In the genomic region with DNA sequence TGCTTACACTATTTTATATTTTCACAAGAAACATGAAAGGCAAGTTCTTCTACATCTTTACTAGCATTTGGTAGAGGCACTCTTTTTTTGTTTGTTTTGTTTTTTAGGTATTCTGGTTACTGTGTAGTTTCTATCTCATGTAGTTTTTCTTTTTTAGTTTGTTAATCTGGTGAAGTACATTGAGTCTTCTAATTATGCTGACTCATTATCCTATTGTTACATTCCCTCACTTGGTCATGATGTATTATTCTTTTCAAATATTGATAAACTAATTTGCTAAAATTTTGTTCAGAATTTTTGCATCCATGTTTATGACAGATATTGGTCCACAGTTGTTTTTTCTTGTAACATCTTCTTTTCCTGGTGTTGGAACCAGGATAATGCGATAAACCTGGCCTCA, we compare ENCODE assay signal across 24 cellular contexts. TPM values are rescaled to one million over a fixed set of nuclear protein-coding genes. Genes with fewer than 3 reads are reported as not detected.
DNase-seq lines count a peak whose midpoint lies in the region; ATAC-seq, FAIRE-seq and TF ChIP-seq lines count a peak whose summit lies in the region.
"Had no signal": no experiment of that assay in that cellular context is flagged by ENCODE, and none has a peak within 500 bp of the region (broad histone marks: within the 10 kb centered on the region; RNA-seq: fewer than 3 reads in every experiment).

No MANE protein-coding gene starts in this region.

- H3K9me3 ChIP-seq in H1 (ENCODE audit: insufficient read depth in 2 of 2, low read depth in 1 of 2, low read length in 1 of 2): no peaks in the 10 kb centered on the region
- peaks cover 3% of the 10 kb centered on the region for H3K9me3 ChIP-seq in aorta (ENCODE audit: control insufficient read depth, low read length)
- H3K9me3 ChIP-seq: BE2C; BLaER1 treated with 17β-estradiol and CSF1 and Interleukin-3, amounts not matched to agents 10 nM and 100 nM had no signal

- no peak for TF ChIP-seq EP300 in H1 (IDR thresholded peaks at IDR 0.05; ENCODE audit: borderline replicate concordance in 1 of 2, low read depth in 2 of 2, low read length in 2 of 2)

- TF ChIP-seq CTCF in GM23338 (conservative IDR thresholded peaks at IDR 0.05; ENCODE audit: low read depth in 2 of 2): no peak
- no peak for TF ChIP-seq CTCF in H1 (IDR thresholded peaks at IDR 0.05; ENCODE audit: control extremely low read depth in 1 of 3, insufficient read depth in 1 of 3, low read depth in 1 of 3, low read length in 3 of 3)

- no peak overlapping the region for H4K5ac ChIP-seq in H1 (ENCODE audit: insufficient read length, low read depth, low read length)

- H3K9me2 ChIP-seq in GM23338 (ENCODE audit: insufficient read depth): no peaks in the 10 kb centered on the region

- no peak overlapping the region for H3K56ac ChIP-seq in H1 (replicated peaks; ENCODE audit: insufficient read length, low read depth, low read length)

- H3K4me2 ChIP-seq in GM23338: no peak overlapping the region
- H3K4me2 ChIP-seq in H1 (ENCODE audit: insufficient read depth in 1 of 2, low read depth in 2 of 2, low read length in 2 of 2): no peak overlapping the region
- H3K4me2 ChIP-seq: BLaER1 treated with 17β-estradiol and CSF1 and Interleukin-3, amounts not matched to agents 10 nM and 100 nM had no signal

- H3K27ac ChIP-seq in GM23338 (ENCODE audit: low read depth) (no peak overlapping the region), H1 (ENCODE audit: low read depth, low read length) (no peak overlapping the region), aorta (ENCODE audit: low read depth in 1 of 2, low read length in 2 of 2) (no peak overlapping the region)
- H3K27ac ChIP-seq: BLaER1 treated with 17β-estradiol and CSF1 and Interleukin-3, amounts not matched to agents 10 nM and 100 nM had no signal

- TF ChIP-seq RAD21 in H1 (IDR thresholded peaks at IDR 0.05 in 1 of 2, conservative IDR thresholded peaks at IDR 0.05 in 1 of 2; ENCODE audit: low read depth in 2 of 2, low read length in 2 of 2): no peak

- H3K18ac ChIP-seq in H1 (ENCODE audit: extremely low read depth, low read length): no peak overlapping the region

- no peak for TF ChIP-seq POLR2A in H1 (IDR thresholded peaks at IDR 0.05; ENCODE audit: control extremely low read depth in 1 of 2, low read depth in 2 of 2, low read length in 2 of 2)

- WGBS in H1 (ENCODE audit: extremely low coverage in 1 of 2, insufficient coverage in 1 of 2, insufficient read length in 1 of 2, insufficient replicate concordance in 2 of 2, low coverage in 1 of 2, low lambda C conversion rate in 2 of 2, missing lambda C conversion rate in 1 of 2), 2 experiments: 100% methylated on average over 1 of the region's 1 CpG; no CpG with 5 or more reads in 1 of the 2 experiments
- 98% methylated on average over 1 of the region's 1 CpG for WGBS in aorta, 2 donors

- H2BK5ac ChIP-seq in H1 (ENCODE audit: low read depth, low read length): no peak overlapping the region

- no peak overlapping the region for H3K9ac ChIP-seq in H1 (replicated peaks in 1 of 4; ENCODE audit: extremely low read depth in 1 of 4, low read depth in 3 of 4, low read length in 3 of 4)
- H3K9ac ChIP-seq: BLaER1 treated with 17β-estradiol and CSF1 and Interleukin-3, amounts not matched to agents 10 nM and 100 nM had no signal

- DNase-seq in GM23338 (ENCODE audit: low spot score): no peak
- peak; percentile 7 for DNase-seq in OCI-M1 (lab: John Stamatoyannopoulos, UW)
- DNase-seq in H1 (ENCODE audit: low read depth in 1 of 2, low spot score in 2 of 2): no peak
- no peak for DNase-seq in aorta
- no peak for DNase-seq in activated T-helper 1 cell treated with anti-CD3 and anti-CD28 coated beads, Interleukin-12 subunit alpha, Interleukin-12 subunit beta, Interleukin-2, Interleukin-4 antibody, amounts not matched to agents 30 ng/mL and 10 ng/mL and 1 ng/mL, durations not matched to agents 14 hours and 24 hours and 36 hours (ENCODE audit: low spot score)
- DNase-seq: AML-193; BE2C; CD4-positive, alpha-beta T cell; CD8-positive, alpha-beta memory T cell; DMS 273 treated with DMSO at 0.1 percent for 48 hours; DMS79; EL; GDM1; GOT3; H7; HCEC 1CT had no signal

- H2BK12ac ChIP-seq in H1 (ENCODE audit: low read depth, low read length): no peak overlapping the region

- H3K27ac Mint-ChIP-seq in GM23338: peak overlapping the region; percentile 64
- H3K27ac Mint-ChIP-seq in activated T-helper 1 cell treated with anti-CD3 and anti-CD28 coated beads, Interleukin-12 subunit alpha, Interleukin-12 subunit beta, Interleukin-2, Interleukin-4 antibody, amounts not matched to agents 30 ng/mL and 10 ng/mL and 1 ng/mL, durations not matched to agents 14 hours and 24 hours and 36 hours: no peak overlapping the region
- H3K27ac Mint-ChIP-seq: CD4-positive, alpha-beta T cell; CD8-positive, alpha-beta memory T cell had no signal

- H3K79me2 ChIP-seq in GM23338 (replicated peaks; ENCODE audit: insufficient read depth) (no peaks in the 10 kb centered on the region), H1 (ENCODE audit: control insufficient read depth in 1 of 2, insufficient read depth in 2 of 2, low read length in 2 of 2) (no peaks in the 10 kb centered on the region)

- H3K4me3 Mint-ChIP-seq in GM23338: no peak overlapping the region
- H3K4me3 Mint-ChIP-seq in activated T-helper 1 cell treated with anti-CD3 and anti-CD28 coated beads, Interleukin-12 subunit alpha, Interleukin-12 subunit beta, Interleukin-2, Interleukin-4 antibody, amounts not matched to agents 30 ng/mL and 10 ng/mL and 1 ng/mL, durations not matched to agents 14 hours and 24 hours and 36 hours: no peak overlapping the region
- H3K4me3 Mint-ChIP-seq: CD14-positive monocyte; CD4-positive, alpha-beta T cell; CD8-positive, alpha-beta memory T cell had no signal

- H4K91ac ChIP-seq in H1 (replicated peaks; ENCODE audit: insufficient read length, low read length): no peak overlapping the region

- intact Hi-C loops in aorta (cut with DNase I): no loop called here
- intact Hi-C loops in activated T-helper 1 cell treated with anti-CD3 and anti-CD28 coated beads, Interleukin-12 subunit alpha, Interleukin-12 subunit beta, Interleukin-2, Interleukin-4 antibody, amounts not matched to agents 30 ng/mL and 10 ng/mL and 1 ng/mL, durations not matched to agents 14 hours and 24 hours and 36 hours (cut with micrococcal nuclease): no loop called here

- peaks cover 12% of the 10 kb centered on the region; the same call in 2 of the 3 replicates for H3K4me1 Mint-ChIP-seq in GM23338
- no peaks in the 10 kb centered on the region for H3K4me1 Mint-ChIP-seq in activated T-helper 1 cell treated with anti-CD3 and anti-CD28 coated beads, Interleukin-12 subunit alpha, Interleukin-12 subunit beta, Interleukin-2, Interleukin-4 antibody, amounts not matched to agents 30 ng/mL and 10 ng/mL and 1 ng/mL, durations not matched to agents 14 hours and 24 hours and 36 hours (ENCODE audit: low read depth)
- H3K4me1 Mint-ChIP-seq: CD14-positive monocyte; CD8-positive, alpha-beta memory T cell had no signal

- H4K8ac ChIP-seq in H1 (ENCODE audit: extremely low read depth, insufficient read depth, low read length): no peak overlapping the region

- H3F3A ChIP-seq in GM23338 (replicated peaks; ENCODE audit: low read depth): no peaks in the 10 kb centered on the region

- H2AK5ac ChIP-seq in H1 (ENCODE audit: low read depth, low read length): no peak overlapping the region

- POLR2A ChIA-PET in H1 (lab: Charles Lee; ENCODE audit: partially characterized antibody): no interaction called here

- H3K36me3 Mint-ChIP-seq in GM23338 (ENCODE audit: low read depth): no peaks in the 10 kb centered on the region
- no peaks in the 10 kb centered on the region for H3K36me3 Mint-ChIP-seq in activated T-helper 1 cell treated with anti-CD3 and anti-CD28 coated beads, Interleukin-12 subunit alpha, Interleukin-12 subunit beta, Interleukin-2, Interleukin-4 antibody, amounts not matched to agents 30 ng/mL and 10 ng/mL and 1 ng/mL, durations not matched to agents 14 hours and 24 hours and 36 hours (ENCODE audit: low read depth)
- H3K36me3 Mint-ChIP-seq: CD14-positive monocyte; CD8-positive, alpha-beta memory T cell had no signal

- H3K27me3 ChIP-seq in GM23338 (ENCODE audit: insufficient read depth) (no peaks in the 10 kb centered on the region), H1 (replicated peaks in 1 of 4; ENCODE audit: control insufficient read depth in 3 of 4, extremely low read depth in 1 of 4, insufficient read depth in 3 of 4, low read length in 3 of 4) (no peaks in the 10 kb centered on the region), aorta (ENCODE audit: control insufficient read depth in 1 of 2, insufficient read depth in 2 of 2, low read length in 1 of 2) (no peaks in the 10 kb centered on the region)
- H3K27me3 ChIP-seq: BE2C; BLaER1 treated with 17β-estradiol and CSF1 and Interleukin-3, amounts not matched to agents 10 nM and 100 nM had no signal

- H3K4me1 ChIP-seq in GM23338 (ENCODE audit: insufficient read depth) (peaks cover 14% of the 10 kb centered on the region), H1 (replicated peaks in 1 of 4; ENCODE audit: control insufficient read depth in 3 of 4, insufficient read depth in 4 of 4, low read length in 3 of 4) (no peaks in the 10 kb centered on the region), aorta (ENCODE audit: control insufficient read depth in 1 of 2, insufficient read depth in 2 of 2, low read length in 2 of 2) (no peaks in the 10 kb centered on the region)
- H3K4me1 ChIP-seq: BLaER1 treated with 17β-estradiol and CSF1 and Interleukin-3, amounts not matched to agents 10 nM and 100 nM had no signal

- H2BK15ac ChIP-seq in H1 (ENCODE audit: low read length): no peak overlapping the region

- no peak for FAIRE-seq in H1 (lab: Jason Lieb, UNC)
- FAIRE-seq: D721Med, GM12878, GM19239 had no signal

- no peak overlapping the region for H3K23ac ChIP-seq in H1 (ENCODE audit: insufficient read length)

- CTCF ChIA-PET in H1 (lab: Charles Lee; ENCODE audit: partially characterized antibody): no interaction called here

- ATAC-seq in GM23338 (no peak), aorta (ENCODE audit: low FRiP score) (no peak), HG03025 (IDR thresholded peaks at IDR 0.05; ENCODE audit: low FRiP score, unreplicated experiment) (no peak)
- ATAC-seq: GM12878 had no signal

- H3K36me3 ChIP-seq in GM23338 (ENCODE audit: insufficient read depth) (no peaks in the 10 kb centered on the region), H1 (ENCODE audit: control insufficient read depth in 2 of 4, insufficient read depth in 4 of 4, low read length in 3 of 4) (no peaks in the 10 kb centered on the region; a peak in 1 of 8 replicates), aorta (ENCODE audit: control insufficient read depth in 1 of 2, insufficient read depth in 2 of 2, low read length in 1 of 2) (no peaks in the 10 kb centered on the region)
- H3K36me3 ChIP-seq: BE2C; BLaER1 treated with 17β-estradiol and CSF1 and Interleukin-3, amounts not matched to agents 10 nM and 100 nM had no signal

- no peak overlapping the region for H3K4ac ChIP-seq in H1 (replicated peaks; ENCODE audit: insufficient read length, low read depth, low read length)

- no peaks in the 10 kb centered on the region for H3K9me3 Mint-ChIP-seq in GM23338
- H3K9me3 Mint-ChIP-seq in activated T-helper 1 cell treated with anti-CD3 and anti-CD28 coated beads, Interleukin-12 subunit alpha, Interleukin-12 subunit beta, Interleukin-2, Interleukin-4 antibody, amounts not matched to agents 30 ng/mL and 10 ng/mL and 1 ng/mL, durations not matched to agents 14 hours and 24 hours and 36 hours: no peaks in the 10 kb centered on the region
- H3K9me3 Mint-ChIP-seq: CD4-positive, alpha-beta T cell had no signal

- H3K79me1 ChIP-seq in H1 (ENCODE audit: low read depth, low read length): no peaks in the 10 kb centered on the region

- H3K14ac ChIP-seq in H1 (ENCODE audit: insufficient read length): no peak overlapping the region

- no peaks in the 10 kb centered on the region for H4K20me1 ChIP-seq in GM23338 (replicated peaks; ENCODE audit: insufficient read depth)
- H4K20me1 ChIP-seq in H1 (replicated peaks in 1 of 2; ENCODE audit: control insufficient read depth in 1 of 2, insufficient read depth in 2 of 2, low read length in 2 of 2): no peaks in the 10 kb centered on the region
- H4K20me1 ChIP-seq: BLaER1 treated with 17β-estradiol and CSF1 and Interleukin-3, amounts not matched to agents 10 nM and 100 nM had no signal

- H3K4me3 ChIP-seq in GM23338: no peak overlapping the region
- H3K4me3 ChIP-seq in H1 (ENCODE audit: extremely low read depth in 1 of 4, insufficient read depth in 2 of 4, low read depth in 3 of 4, low read length in 4 of 4): no peak overlapping the region
- no peak overlapping the region for H3K4me3 ChIP-seq in aorta (ENCODE audit: low read length in 2 of 2)
- H3K4me3 ChIP-seq: BLaER1 treated with 17β-estradiol and CSF1 and Interleukin-3, amounts not matched to agents 10 nM and 100 nM; GM12878 had no signal

- no peak overlapping the region for H2BK20ac ChIP-seq in H1 (ENCODE audit: low read length)

- no peak overlapping the region for H2BK120ac ChIP-seq in H1 (replicated peaks; ENCODE audit: low read depth, low read length)

- peaks cover 2% of the 10 kb centered on the region for H3K27me3 Mint-ChIP-seq in GM23338 (ENCODE audit: insufficient read depth, low read depth, poor library complexity)
- no peaks in the 10 kb centered on the region for H3K27me3 Mint-ChIP-seq in activated T-helper 1 cell treated with anti-CD3 and anti-CD28 coated beads, Interleukin-12 subunit alpha, Interleukin-12 subunit beta, Interleukin-2, Interleukin-4 antibody, amounts not matched to agents 30 ng/mL and 10 ng/mL and 1 ng/mL, durations not matched to agents 14 hours and 24 hours and 36 hours (ENCODE audit: insufficient read depth)
- H3K27me3 Mint-ChIP-seq: CD4-positive, alpha-beta T cell; CD8-positive, alpha-beta memory T cell had no signal

- H3K23me2 ChIP-seq in H1 (ENCODE audit: low read depth, low read length): no peaks in the 10 kb centered on the region

- H2AFZ ChIP-seq in GM23338 (peak overlapping the region; percentile 64; the same call in 1 of the 2 replicates), H1 (ENCODE audit: low read length) (no peak overlapping the region)

RNA-seq across cellular contexts. Expression of gene GK2, which starts 4.7 kb away (rescaled TPM):
- not detected in 2 replicates for total RNA-seq in GM23338 (2014; rRNA removed; shearing (Covaris generic))
- polyA plus RNA-seq in GM23338 (2016; fragmentation: Nextera tagmentation; extraction: Ambion mirVana) (not detected in 2 replicates), H1 (2011; rRNA removed) (not detected in 2 replicates), aorta (not detected)
- total RNA-seq in H1 (2021; fragmentation: NEBNext Ultra II Directional; extraction: Animal tissue kit (Norgen Biotek cat#: 25700)): not detected in 2 replicates
- not detected for polyA plus RNA-seq in H1 (2011; cell fraction: cytosol; rRNA removed)
- not detected for polyA plus RNA-seq in H1 (2011; cell fraction: nucleus; rRNA removed)
- polyA plus RNA-seq in H1 (2012, experiment 1 of 2): not detected in 4 replicates
- not detected for polyA plus RNA-seq in H1 (2012, experiment 2 of 2)
- not detected for polyA plus RNA-seq in H1 (2013, experiment 1 of 2)
- polyA plus RNA-seq in H1 (2013, experiment 2 of 2): not detected
- not detected in 2 replicates for polyA minus RNA-seq in H1 (2011; rRNA and poly(A)+ RNA removed)
- polyA minus RNA-seq in H1 (2011; cell fraction: cytosol; rRNA and poly(A)+ RNA removed): not detected
- polyA minus RNA-seq in H1 (2011; cell fraction: nucleus; rRNA and poly(A)+ RNA removed): not detected
- not detected for total RNA-seq in aorta
- total RNA-seq in activated T-helper 1 cell treated with anti-CD3 and anti-CD28 coated beads, Interleukin-12 subunit alpha, Interleukin-12 subunit beta, Interleukin-2, Interleukin-4 antibody, amounts not matched to agents 30 ng/mL and 10 ng/mL and 1 ng/mL, durations not matched to agents 14 hours and 24 hours and 36 hours: not detected in 2 replicates
- total RNA-seq: A172; CD4-positive, alpha-beta T cell; CD8-positive, alpha-beta memory T cell; GM12878; H7 had no signal
- polyA plus RNA-seq: AG04450; CD14-positive monocyte; CD8-positive, alpha-beta memory T cell; GM12878 had no signal
